ENCODE assay signal across 13 cellular contexts in genomic region chr19:19160489-19161035, GRCh38.
DNase-seq lines count a peak whose midpoint lies in the region; ATAC-seq and TF ChIP-seq lines count a peak whose summit lies in the region.
"Had no signal": no experiment of that assay in that cellular context is flagged by ENCODE, and none has a peak within 500 bp of the region (broad histone marks: within the 10 kb centered on the region; RNA-seq: fewer than 3 reads in every experiment).

No MANE protein-coding gene starts in this region.

- TF ChIP-seq CTCF in GM06990 (IDR thresholded peaks at IDR 0.05; ENCODE audit: insufficient read depth, low read length, poor library complexity, severe bottlenecking) (no peak), GM20000 (IDR thresholded peaks at IDR 0.05; ENCODE audit: extremely low read depth, missing control alignments) (no peak)

- peak overlapping the region; percentile 33; the same call in 1 of the 2 replicates for H3K4me3 ChIP-seq in GM06990 (replicated peaks; ENCODE audit: low read depth, low read length)
- peak overlapping the region; percentile 35 for H3K4me3 ChIP-seq in iPS-15b (ENCODE audit: low read depth, low read length)
- H3K4me3 ChIP-seq: colonic mucosa, prostate gland had no signal

- H3K4me1 ChIP-seq in iPS-15b (ENCODE audit: control insufficient read depth, insufficient read depth, low read length) = no peaks in the 10 kb centered on the region
- H3K4me1 ChIP-seq: colonic mucosa, prostate gland had no signal

- POLR2A ChIA-PET in HEK293T (lab: Yijun Ruan, JAX) = no interaction called here

- peak; percentile 90 for DNase-seq in GM06990 (ENCODE audit: extremely low read depth, insufficient read length)
- DNase-seq in GM20000 (ENCODE audit: low spot score) = peak; percentile 77
- DNase-seq in MV-4-11 (lab: John Stamatoyannopoulos, UW) = peak; percentile 56
- DNase-seq in amygdala (lab: John Stamatoyannopoulos, UW) = no peak
- no peak for DNase-seq in HEK293T (ENCODE audit: extremely low spot score)
- DNase-seq: colonic mucosa; head of caudate nucleus; stimulated activated CD4-positive, alpha-beta T cell treated with anti-CD3 and anti-CD28 coated beads, Interleukin-12 subunit alpha, Interleukin-12 subunit beta, amount 100 ng/mL, for 4 hours had no signal

- no peaks in the 10 kb centered on the region for H3K36me3 ChIP-seq in GM06990 (ENCODE audit: control insufficient read depth, insufficient read depth, low read length)
- H3K36me3 ChIP-seq in iPS-15b (ENCODE audit: control insufficient read depth, insufficient read depth, low read length) = no peaks in the 10 kb centered on the region
- H3K36me3 ChIP-seq: colonic mucosa, prostate gland had no signal

- CTCF ChIA-PET in HEK293T (lab: Yijun Ruan, JAX) = no interaction called here

- H3K9me3 ChIP-seq in iPS-15b (ENCODE audit: control insufficient read depth, insufficient read depth, low read length) = no peaks in the 10 kb centered on the region
- H3K9me3 ChIP-seq: colonic mucosa, prostate gland had no signal

- no peaks in the 10 kb centered on the region for H3K27me3 ChIP-seq in GM06990 (replicated peaks; ENCODE audit: control insufficient read depth, insufficient read depth, low read length)
- H3K27me3 ChIP-seq in iPS-15b (ENCODE audit: control insufficient read depth, insufficient read depth, low read length) = no peaks in the 10 kb centered on the region
- H3K27me3 ChIP-seq: colonic mucosa had no signal

- ATAC-seq in HG03571 (IDR thresholded peaks at IDR 0.05; ENCODE audit: unreplicated experiment) (no peak), HG03095 (IDR thresholded peaks at IDR 0.05; ENCODE audit: unreplicated experiment) (no peak)
- ATAC-seq: left lobe of liver had no signal

- peak overlapping the region; percentile 32 for H3K9ac ChIP-seq in iPS-15b (ENCODE audit: low read depth, low read length)

TF ChIP-seq in HEK293T, 16 proteins besides CTCF, POLR2A, EP300 and RAD21:
- TF ChIP-seq FOXM1 (IDR thresholded peaks at IDR 0.05; ENCODE audit: borderline replicate concordance) (no peak), HDGF (IDR thresholded peaks at IDR 0.05; ENCODE audit: borderline replicate concordance) (no peak), SP1 (IDR thresholded peaks at IDR 0.05) (no peak), ARNT (IDR thresholded peaks at IDR 0.05) (no peak), ZNF384 (IDR thresholded peaks at IDR 0.05) (no peak), BHLHE40 (IDR thresholded peaks at IDR 0.05; ENCODE audit: borderline replicate concordance) (no peak), FOXK2 (IDR thresholded peaks at IDR 0.05) (no peak)
TF ChIP-seq in HEK293T: peak in this region for 0.

Comparison
In these comparisons a context has a peak if more than half of its experiments do, and no peak if none do; other contexts are left out.
1. DNase-seq: peak in GM06990 (single experiment), GM20000 (single experiment) and MV-4-11 (single experiment); none in amygdala (0 of 56) and HEK293T (single experiment).